11 cellular contexts compared by ENCODE assay signal in the genomic region with DNA sequence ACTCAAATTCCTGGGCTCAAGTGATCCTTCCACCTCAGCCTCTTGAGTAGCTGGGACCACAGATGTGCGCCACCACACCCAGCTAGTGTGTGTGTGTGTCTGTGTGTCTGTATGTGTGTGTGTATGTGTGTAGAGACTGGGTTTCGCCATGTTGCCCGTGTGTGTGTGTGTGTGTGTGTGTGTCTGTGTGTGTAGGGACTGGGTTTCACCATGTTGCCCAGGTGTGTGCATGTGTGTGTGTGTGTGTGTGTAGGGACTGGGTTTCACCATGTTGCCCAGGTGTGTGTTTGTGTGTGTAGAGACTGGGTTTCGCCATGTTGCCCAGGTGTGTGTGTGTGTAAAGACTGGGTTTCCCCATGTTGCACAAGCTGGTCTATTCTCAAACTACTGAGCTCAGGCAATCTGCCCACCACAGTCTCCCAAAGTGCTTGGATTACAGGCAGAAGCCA. TPM values are rescaled to one million over a fixed set of nuclear protein-coding genes. Genes with fewer than 3 reads are reported as not detected.
DNase-seq lines count a peak whose midpoint lies in the region; ATAC-seq, FAIRE-seq and TF ChIP-seq lines count a peak whose summit lies in the region.
"Had no signal": no experiment of that assay in that cellular context is flagged by ENCODE, and none has a peak within 500 bp of the region (broad histone marks: within the 10 kb centered on the region; RNA-seq: fewer than 3 reads in every experiment).

No MANE protein-coding gene starts in this region.

- H3K9me3 ChIP-seq in right lobe of liver (no peaks in the 10 kb centered on the region), gastroesophageal sphincter (no peaks in the 10 kb centered on the region)

- no peaks in the 10 kb centered on the region for H3K27me3 ChIP-seq in right lobe of liver
- no peaks in the 10 kb centered on the region for H3K27me3 ChIP-seq in gastroesophageal sphincter
- H3K27me3 ChIP-seq: dorsolateral prefrontal cortex had no signal

- no peak for TF ChIP-seq POLR2A in right lobe of liver (IDR thresholded peaks at IDR 0.05)
- no peak for TF ChIP-seq POLR2A in gastroesophageal sphincter (IDR thresholded peaks at IDR 0.05)

- 50% methylated on average over 2 of the region's 4 CpGs for WGBS in right lobe of liver (ENCODE audit: insufficient coverage, low coverage, low lambda C conversion rate, missing lambda C conversion rate)
- 100% methylated on average over 1 of the region's 4 CpGs; no CpG with 5 or more reads in 1 of the 2 donors for WGBS in gastroesophageal sphincter (ENCODE audit: low coverage in 1 of 2), 2 donors

- DNase-seq in AG10803 (ENCODE audit: low read depth) (peak; percentile 54), HTR-8/SVneo (ENCODE audit: insufficient read length, low spot score) (no peak), amniotic epithelial cell (ENCODE audit: low read depth) (peak; percentile 38), right lobe of liver (peak in 1 of 3 donors; percentile 49), middle frontal gyrus (ENCODE audit: extremely low spot score, low spot score) (no peak), NCI-H524 treated with DMSO at 0.1 percent for 48 hours (lab: John Stamatoyannopoulos, UW) (no peak)
- DNase-seq: activated B cell treated with CpG ODN at 0.5 μM for 24 hours, dorsolateral prefrontal cortex, NCI-H187 treated with DMSO at 0.1 percent for 48 hours had no signal

- H3K4me3 ChIP-seq in AG10803 (ENCODE audit: low read length) (no peak overlapping the region), right lobe of liver (no peak overlapping the region), gastroesophageal sphincter (no peak overlapping the region)
- H3K4me3 ChIP-seq: dorsolateral prefrontal cortex had no signal

- H3K4me1 ChIP-seq in right lobe of liver (peaks cover 0 to 15% (median 3%) of the 10 kb centered on the region in 4 donors), gastroesophageal sphincter (no peaks in the 10 kb centered on the region)

- peak overlapping the region; percentile 11 to 67 (median 47) for H3K27ac ChIP-seq in right lobe of liver
- no peak overlapping the region for H3K27ac ChIP-seq in gastroesophageal sphincter
- H3K27ac ChIP-seq: dorsolateral prefrontal cortex had no signal

- ATAC-seq in right lobe of liver (peak; percentile 8 to 63 (median 58)), HG03139 (IDR thresholded peaks at IDR 0.05; ENCODE audit: unreplicated experiment) (no peak), gastroesophageal sphincter (no peak)

- H3K36me3 ChIP-seq in right lobe of liver (peaks cover 0 to 14% (median 3%) of the 10 kb centered on the region in 4 donors), gastroesophageal sphincter (peaks cover 0 to 99% of the 10 kb centered on the region in 2 donors)

- peak; percentile 80 for FAIRE-seq in HTR-8/SVneo (lab: Jason Lieb, UNC)

- TF ChIP-seq EP300 in gastroesophageal sphincter (IDR thresholded peaks at IDR 0.05) = no peak

- intact Hi-C loops in right lobe of liver (cut with DNase I) = no loop called here

- no peak for TF ChIP-seq CTCF in AG10803 (conservative IDR thresholded peaks at IDR 0.05; ENCODE audit: low read length)
- no peak for TF ChIP-seq CTCF in right lobe of liver (IDR thresholded peaks at IDR 0.05)
- no peak for TF ChIP-seq CTCF in gastroesophageal sphincter (IDR thresholded peaks at IDR 0.05)

RNA-seq across cellular contexts. Expression of gene CDK5RAP1, which starts 28.3 kb away (rescaled TPM):
- 10 to 100 TPM; 10.9 to 21.6 (median 14.0) TPM for total RNA-seq in right lobe of liver
- 10 to 100 TPM; 11.6 to 45.0 (median 22.4) TPM for total RNA-seq in gastroesophageal sphincter

Comparison
In these comparisons a context has a peak if more than half of its experiments do, and no peak if none do; other contexts are left out.
1. DNase-seq: peak in AG10803 (single experiment) and amniotic epithelial cell (single experiment); none in HTR-8/SVneo (single experiment), middle frontal gyrus (single experiment) and NCI-H524 treated with DMSO at 0.1 percent for 48 hours (single experiment).
2. ATAC-seq: peak in right lobe of liver (4 of 4); none in HG03139 (single experiment) and gastroesophageal sphincter (single experiment).
3. H3K27ac ChIP-seq: peak in right lobe of liver (3 of 3); none in gastroesophageal sphincter (0 of 4).